ENCODE assay signal across 2 cellular contexts in genomic region chr11:119012629-119013170, GRCh38.
TF ChIP-seq lines count a peak whose summit lies in the region.

No MANE protein-coding gene starts in this region.

TF ChIP-seq in HCT116, 20 proteins besides CTCF, POLR2A, EP300 and RAD21:
- no peak for TF ChIP-seq EZH2 (IDR thresholded peaks at IDR 0.05)
- no peak for TF ChIP-seq TCF7L2 (IDR thresholded peaks at IDR 0.05; ENCODE audit: borderline replicate concordance, extremely low read depth, insufficient read depth, insufficient read length)
- TF ChIP-seq CBX3 (IDR thresholded peaks at IDR 0.05; ENCODE audit: low read depth) = no peak
- TF ChIP-seq ELF1 (IDR thresholded peaks at IDR 0.05; ENCODE audit: borderline replicate concordance, low read depth) = no peak
- TF ChIP-seq SRF (IDR thresholded peaks at IDR 0.05; ENCODE audit: low read depth) = no peak
- no peak for TF ChIP-seq YY1 (IDR thresholded peaks at IDR 0.05; ENCODE audit: extremely low read depth, insufficient replicate concordance, low read depth, low read length)
- TF ChIP-seq, protein P1, sequence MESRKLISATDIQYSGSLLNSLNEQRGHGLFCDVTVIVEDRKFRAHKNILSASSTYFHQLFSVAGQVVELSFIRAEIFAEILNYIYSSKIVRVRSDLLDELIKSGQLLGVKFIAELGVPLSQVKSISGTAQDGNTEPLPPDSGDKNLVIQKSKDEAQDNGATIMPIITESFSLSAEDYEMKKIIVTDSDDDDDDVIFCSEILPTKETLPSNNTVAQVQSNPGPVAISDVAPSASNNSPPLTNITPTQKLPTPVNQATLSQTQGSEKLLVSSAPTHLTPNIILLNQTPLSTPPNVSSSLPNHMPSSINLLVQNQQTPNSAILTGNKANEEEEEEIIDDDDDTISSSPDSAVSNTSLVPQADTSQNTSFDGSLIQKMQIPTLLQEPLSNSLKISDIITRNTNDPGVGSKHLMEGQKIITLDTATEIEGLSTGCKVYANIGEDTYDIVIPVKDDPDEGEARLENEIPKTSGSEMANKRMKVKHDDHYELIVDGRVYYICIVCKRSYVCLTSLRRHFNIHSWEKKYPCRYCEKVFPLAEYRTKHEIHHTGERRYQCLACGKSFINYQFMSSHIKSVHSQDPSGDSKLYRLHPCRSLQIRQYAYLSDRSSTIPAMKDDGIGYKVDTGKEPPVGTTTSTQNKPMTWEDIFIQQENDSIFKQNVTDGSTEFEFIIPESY (IDR thresholded peaks at IDR 0.05; ENCODE audit: extremely low read depth, insufficient replicate concordance, low read length) = no peak
- TF ChIP-seq EGR1 (IDR thresholded peaks at IDR 0.05; ENCODE audit: low read depth) = no peak
- no peak; the same call in 1 of the 2 replicates for TF ChIP-seq SIN3A (IDR thresholded peaks at IDR 0.05; ENCODE audit: low read depth)

TF ChIP-seq in GM12878, 131 proteins besides CTCF, POLR2A, EP300 and RAD21:
- 0 out of 2 replicates have a peak, but pooled peaks have one; percentile 2 for TF ChIP-seq ZBED1 (IDR thresholded peaks at IDR 0.05; ENCODE audit: borderline replicate concordance)
- TF ChIP-seq YBX1 (IDR thresholded peaks at IDR 0.05) = no peak
- TF ChIP-seq BACH1 (IDR thresholded peaks at IDR 0.05; ENCODE audit: borderline replicate concordance) = no peak
- no peak for TF ChIP-seq SUPT20H (IDR thresholded peaks at IDR 0.05; ENCODE audit: borderline replicate concordance, control insufficient read depth, low read depth, low read length)
- peak; percentile 13 for TF ChIP-seq BCL3 (IDR thresholded peaks at IDR 0.05; ENCODE audit: borderline replicate concordance, insufficient read depth, low read depth, low read length, poor library complexity, severe bottlenecking)
- no peak for TF ChIP-seq HCFC1 (IDR thresholded peaks at IDR 0.05; ENCODE audit: low read length)
